8 cellular contexts compared by ENCODE assay signal in the genomic region with DNA sequence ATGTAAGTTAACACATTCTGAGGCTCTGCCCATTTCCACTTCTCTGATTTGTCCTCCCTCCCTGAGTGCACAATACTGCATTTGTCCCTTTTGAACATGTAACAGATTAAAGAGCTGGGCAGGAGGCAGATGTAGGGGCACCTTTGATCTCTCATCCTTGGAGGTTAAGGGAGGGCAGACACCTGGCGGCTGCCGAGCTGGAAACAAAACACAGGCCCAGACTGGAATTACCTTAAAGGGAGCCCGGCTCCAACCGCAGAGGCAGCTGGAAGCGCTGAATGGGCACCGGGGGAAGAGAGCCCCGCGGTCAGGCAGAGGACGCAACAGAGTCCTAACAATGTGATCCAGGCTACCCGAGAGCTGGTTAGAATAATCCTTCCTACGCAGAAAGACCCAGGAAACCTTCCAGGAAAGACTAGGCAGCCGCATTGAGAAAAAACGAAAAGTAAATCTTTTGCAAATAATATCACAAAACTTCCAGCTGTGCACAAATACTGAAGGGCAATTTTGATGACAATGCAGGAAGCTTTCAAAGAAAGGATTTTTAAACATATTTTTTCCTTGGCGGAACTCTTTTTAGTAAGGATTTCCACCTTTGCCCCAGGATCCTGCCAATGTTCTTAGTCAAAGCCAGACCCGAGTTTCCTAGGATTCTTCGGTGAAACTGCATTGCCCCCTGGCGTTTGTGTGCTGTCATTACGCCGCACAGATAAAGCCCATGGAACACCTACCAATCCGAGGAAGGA.
DNase-seq lines count a peak whose midpoint lies in the region; ATAC-seq, FAIRE-seq and TF ChIP-seq lines count a peak whose summit lies in the region.

No MANE protein-coding gene starts in this region.

- TF ChIP-seq CTCF in kidney (IDR thresholded peaks at IDR 0.05; ENCODE audit: borderline replicate concordance, extremely low read depth, insufficient read depth): peak; percentile 99

- ATAC-seq in HG02623 (IDR thresholded peaks at IDR 0.05; ENCODE audit: unreplicated experiment) (peak; percentile 47), HG03280 (IDR thresholded peaks at IDR 0.05; ENCODE audit: unreplicated experiment) (no peak)

- FAIRE-seq in kidney (lab: Jason Lieb, UNC): peak; percentile 89

- H3K9me3 ChIP-seq in kidney (ENCODE audit: control insufficient read depth in 1 of 2, low read length in 2 of 2): no peaks in the 10 kb centered on the region

- peak overlapping the region; percentile 10 to 41 for H3K4me3 ChIP-seq in kidney (ENCODE audit: low read length in 2 of 2)

- H3K9ac ChIP-seq in kidney (ENCODE audit: low read length in 2 of 2): peak overlapping the region in 1 of 2 donors; percentile 64

- intact Hi-C loops in kidney (cut with DNase I): loop anchor here (5.0 kb wide), 1 partner anchor 384 kb away; no protein-coding TSS in a partner anchor

- peak overlapping the region; percentile 66 to 77 for H3K27ac ChIP-seq in kidney (ENCODE audit: low read depth in 2 of 2, low read length in 2 of 2)

- peak; percentile 89 for DNase-seq in DMS 273 (lab: John Stamatoyannopoulos, UW; ENCODE audit: unreplicated experiment)
- peak; percentile 96 for DNase-seq in NCI-H2196 (lab: John Stamatoyannopoulos, UW; ENCODE audit: unreplicated experiment)
- DNase-seq in activated CD4-positive, CD25-positive, alpha-beta regulatory T cell (lab: John Stamatoyannopoulos, UW): peak; percentile 45 to 57 (median 53)
- DNase-seq in cerebellum (ENCODE audit: low spot score): peak; percentile 75
- peak; percentile 86 for DNase-seq in kidney
- DNase-seq in stimulated activated CD4-positive, alpha-beta T cell treated with anti-CD3 and anti-CD28 coated beads, Interleukin-12 subunit alpha, Interleukin-12 subunit beta, amount 100 ng/mL, for 48 hours (ENCODE audit: low read depth in 2 of 3, low spot score in 1 of 3): peak; percentile 53 to 75 (median 60)

- no peaks in the 10 kb centered on the region for H3K36me3 ChIP-seq in kidney (ENCODE audit: control insufficient read depth in 1 of 2, insufficient read depth in 2 of 2, low read length in 2 of 2)

- peaks cover 3 to 7% of the 10 kb centered on the region in 2 donors for H3K4me1 ChIP-seq in kidney (ENCODE audit: control insufficient read depth in 1 of 2, insufficient read depth in 1 of 2, low read depth in 1 of 2, low read length in 2 of 2)
